9 cellular contexts compared by ENCODE assay signal in genomic region chr17:10683853-10684252, GRCh38. TPM values are rescaled to one million over a fixed set of nuclear protein-coding genes. Genes with fewer than 3 reads are reported as not detected.
DNase-seq lines count a peak whose midpoint lies in the region; ATAC-seq and TF ChIP-seq lines count a peak whose summit lies in the region.
"Had no signal": no experiment of that assay in that cellular context is flagged by ENCODE, and none has a peak within 500 bp of the region (broad histone marks: within the 10 kb centered on the region; RNA-seq: fewer than 3 reads in every experiment).

No MANE protein-coding gene starts in this region.

- H3K36me3 Mint-ChIP-seq in natural killer cell (peaks cover 37% of the 10 kb centered on the region), WTC11 (peaks cover 75% of the 10 kb centered on the region)
- H3K36me3 Mint-ChIP-seq in natural killer cell treated with Interleukin-12 subunit alpha and Interleukin-12 subunit beta and Interleukin-15 and Interleukin-18, amount 100 ng/mL, for 72 hours, result peaks cover 22% of the 10 kb centered on the region
- peaks cover 50% of the 10 kb centered on the region for H3K36me3 Mint-ChIP-seq in activated CD4-positive, alpha-beta memory T cell treated with anti-CD3 and anti-CD28 coated beads for 36 hours
- H3K36me3 Mint-ChIP-seq in activated T-helper 2 cell treated with anti-CD3 and anti-CD28 coated beads, Interferon-gamma antibody, Interleukin-2, Interleukin-4, amounts not matched to agents 10 μg/mL and 5 μg/mL and 100 μg/mL, durations not matched to agents 14 hours and 24 hours and 36 hours (ENCODE audit: low read depth), result peaks cover 73% of the 10 kb centered on the region

- DNase-seq in natural killer cell (no peak), RPMI8226 (peak; percentile 5), foreskin melanocyte (peak; percentile 17), WTC11 (ENCODE audit: low spot score) (no peak)
- DNase-seq in natural killer cell treated with Interleukin-12 subunit alpha and Interleukin-12 subunit beta and Interleukin-15 and Interleukin-18, amount 100 ng/mL, for 72 hours (ENCODE audit: low spot score), result no peak
- no peak for DNase-seq in activated CD4-positive, alpha-beta memory T cell treated with anti-CD3 and anti-CD28 coated beads for 36 hours
- DNase-seq in activated T-helper 2 cell treated with anti-CD3 and anti-CD28 coated beads, Interferon-gamma antibody, Interleukin-2, Interleukin-4, amounts not matched to agents 10 μg/mL and 5 μg/mL and 100 μg/mL, durations not matched to agents 14 hours and 24 hours and 36 hours (ENCODE audit: low spot score), result no peak
- DNase-seq: activated B cell treated with CpG ODN at 0.5 μM for 24 hours had no signal

- ATAC-seq in natural killer cell (no peak), WTC11 (no peak), GM21367 (IDR thresholded peaks at IDR 0.05; ENCODE audit: unreplicated experiment) (no peak)
- no peak for ATAC-seq in natural killer cell treated with Interleukin-12 subunit alpha and Interleukin-12 subunit beta and Interleukin-15 and Interleukin-18, amount 100 ng/mL, for 72 hours

- CTCF ChIA-PET in WTC11 (lab: Charles Lee), result interaction anchor here (0.6 to 2.8 kb wide), 15 partner anchors 9 to 161 kb away, joined by 3 to 21 read pairs (median 4); no protein-coding TSS in a partner anchor
- CTCF ChIA-PET in activated CD4-positive, alpha-beta memory T cell treated with anti-CD3 and anti-CD28 coated beads for 36 hours (lab: Charles Lee), result interaction anchor here (0.7 to 3.0 kb wide), 13 partner anchors 9 to 161 kb away, joined by 3 to 20 read pairs (median 4); no protein-coding TSS in a partner anchor

- no peaks in the 10 kb centered on the region for H3K9me3 Mint-ChIP-seq in natural killer cell
- no peaks in the 10 kb centered on the region for H3K9me3 Mint-ChIP-seq in natural killer cell treated with Interleukin-12 subunit alpha and Interleukin-12 subunit beta and Interleukin-15 and Interleukin-18, amount 100 ng/mL, for 72 hours
- H3K9me3 Mint-ChIP-seq in WTC11, result no peaks in the 10 kb centered on the region
- no peaks in the 10 kb centered on the region for H3K9me3 Mint-ChIP-seq in activated CD4-positive, alpha-beta memory T cell treated with anti-CD3 and anti-CD28 coated beads for 36 hours
- no peaks in the 10 kb centered on the region for H3K9me3 Mint-ChIP-seq in activated T-helper 2 cell treated with anti-CD3 and anti-CD28 coated beads, Interferon-gamma antibody, Interleukin-2, Interleukin-4, amounts not matched to agents 10 μg/mL and 5 μg/mL and 100 μg/mL, durations not matched to agents 14 hours and 24 hours and 36 hours
- H3K9me3 Mint-ChIP-seq: activated B cell treated with CpG ODN at 0.5 μM for 24 hours had no signal

- no peaks in the 10 kb centered on the region for H3K27me3 Mint-ChIP-seq in natural killer cell (ENCODE audit: low read depth in 2 of 2)
- H3K27me3 Mint-ChIP-seq in natural killer cell treated with Interleukin-12 subunit alpha and Interleukin-12 subunit beta and Interleukin-15 and Interleukin-18, amount 100 ng/mL, for 72 hours, result no peaks in the 10 kb centered on the region
- no peaks in the 10 kb centered on the region for H3K27me3 Mint-ChIP-seq in WTC11 (ENCODE audit: low read depth)
- H3K27me3 Mint-ChIP-seq in activated CD4-positive, alpha-beta memory T cell treated with anti-CD3 and anti-CD28 coated beads for 36 hours, result no peaks in the 10 kb centered on the region
- H3K27me3 Mint-ChIP-seq in activated T-helper 2 cell treated with anti-CD3 and anti-CD28 coated beads, Interferon-gamma antibody, Interleukin-2, Interleukin-4, amounts not matched to agents 10 μg/mL and 5 μg/mL and 100 μg/mL, durations not matched to agents 14 hours and 24 hours and 36 hours (ENCODE audit: low read depth), result no peaks in the 10 kb centered on the region
- H3K27me3 Mint-ChIP-seq: activated B cell treated with CpG ODN at 0.5 μM for 24 hours had no signal

- intact Hi-C loops in natural killer cell (cut with micrococcal nuclease), result loop anchor here (5.0 kb wide), 1 partner anchor 37 kb away; no protein-coding TSS in a partner anchor
- intact Hi-C loops in activated CD4-positive, alpha-beta memory T cell treated with anti-CD3 and anti-CD28 coated beads for 36 hours (cut with micrococcal nuclease), result no loop called here
- intact Hi-C loops in activated T-helper 2 cell treated with anti-CD3 and anti-CD28 coated beads, Interferon-gamma antibody, Interleukin-2, Interleukin-4, amounts not matched to agents 10 μg/mL and 5 μg/mL and 100 μg/mL, durations not matched to agents 14 hours and 24 hours and 36 hours (cut with micrococcal nuclease), result loop anchor here (5.0 kb wide), 1 partner anchor 37 kb away; no protein-coding TSS in a partner anchor

- H3K27ac Mint-ChIP-seq in natural killer cell, result no peak overlapping the region
- no peak overlapping the region for H3K27ac Mint-ChIP-seq in natural killer cell treated with Interleukin-12 subunit alpha and Interleukin-12 subunit beta and Interleukin-15 and Interleukin-18, amount 100 ng/mL, for 72 hours
- H3K27ac Mint-ChIP-seq in WTC11, result no peak overlapping the region
- no peak overlapping the region for H3K27ac Mint-ChIP-seq in activated CD4-positive, alpha-beta memory T cell treated with anti-CD3 and anti-CD28 coated beads for 36 hours
- no peak overlapping the region for H3K27ac Mint-ChIP-seq in activated T-helper 2 cell treated with anti-CD3 and anti-CD28 coated beads, Interferon-gamma antibody, Interleukin-2, Interleukin-4, amounts not matched to agents 10 μg/mL and 5 μg/mL and 100 μg/mL, durations not matched to agents 14 hours and 24 hours and 36 hours
- H3K27ac Mint-ChIP-seq: activated B cell treated with CpG ODN at 0.5 μM for 24 hours had no signal

- POLR2A ChIA-PET in WTC11 (lab: Charles Lee), result no interaction called here
- POLR2A ChIA-PET in activated CD4-positive, alpha-beta memory T cell treated with anti-CD3 and anti-CD28 coated beads for 36 hours (lab: Charles Lee), result interaction anchor here (0.6 kb wide), 1 partner anchor 608 kb away, joined by 4 read pairs; no protein-coding TSS in a partner anchor

- TF ChIP-seq CTCF in natural killer cell (IDR thresholded peaks at IDR 0.05), result peak; percentile 61
- no peak for TF ChIP-seq CTCF in WTC11 (IDR thresholded peaks at IDR 0.05)

- H3K4me1 Mint-ChIP-seq in natural killer cell (peaks cover 0 to 9% of the 10 kb centered on the region in 2 donors), WTC11 (no peaks in the 10 kb centered on the region)
- H3K4me1 Mint-ChIP-seq in natural killer cell treated with Interleukin-12 subunit alpha and Interleukin-12 subunit beta and Interleukin-15 and Interleukin-18, amount 100 ng/mL, for 72 hours (ENCODE audit: low read depth in 2 of 2), result peaks cover 0 to 4% of the 10 kb centered on the region in 2 donors
- H3K4me1 Mint-ChIP-seq in activated CD4-positive, alpha-beta memory T cell treated with anti-CD3 and anti-CD28 coated beads for 36 hours (ENCODE audit: low read depth), result peaks cover 5% of the 10 kb centered on the region
- H3K4me1 Mint-ChIP-seq in activated T-helper 2 cell treated with anti-CD3 and anti-CD28 coated beads, Interferon-gamma antibody, Interleukin-2, Interleukin-4, amounts not matched to agents 10 μg/mL and 5 μg/mL and 100 μg/mL, durations not matched to agents 14 hours and 24 hours and 36 hours (ENCODE audit: low read depth), result peaks cover 3% of the 10 kb centered on the region
- H3K4me1 Mint-ChIP-seq: activated B cell treated with CpG ODN at 0.5 μM for 24 hours had no signal

- H3K4me3 Mint-ChIP-seq in natural killer cell (no peak overlapping the region), WTC11 (no peak overlapping the region)
- no peak overlapping the region for H3K4me3 Mint-ChIP-seq in natural killer cell treated with Interleukin-12 subunit alpha and Interleukin-12 subunit beta and Interleukin-15 and Interleukin-18, amount 100 ng/mL, for 72 hours
- H3K4me3 Mint-ChIP-seq in activated CD4-positive, alpha-beta memory T cell treated with anti-CD3 and anti-CD28 coated beads for 36 hours, result no peak overlapping the region
- no peak overlapping the region for H3K4me3 Mint-ChIP-seq in activated T-helper 2 cell treated with anti-CD3 and anti-CD28 coated beads, Interferon-gamma antibody, Interleukin-2, Interleukin-4, amounts not matched to agents 10 μg/mL and 5 μg/mL and 100 μg/mL, durations not matched to agents 14 hours and 24 hours and 36 hours (ENCODE audit: low read depth)
- H3K4me3 Mint-ChIP-seq: activated B cell treated with CpG ODN at 0.5 μM for 24 hours had no signal

RNA-seq across cellular contexts. Expression of gene SCO1, which starts 13.5 kb away (rescaled TPM):
- 10 to 100 TPM; 13.4 to 22.9 (median 18.8) TPM for total RNA-seq in natural killer cell
- 10 to 100 TPM; 28.3 to 33.8 TPM for total RNA-seq in natural killer cell treated with Interleukin-12 subunit alpha and Interleukin-12 subunit beta and Interleukin-15 and Interleukin-18, amount 100 ng/mL, for 72 hours
- 56.9 to 63.8 TPM (median 61.6 TPM) in 3 replicates for total RNA-seq in WTC11 (2021)
- total RNA-seq in activated CD4-positive, alpha-beta memory T cell treated with anti-CD3 and anti-CD28 coated beads for 36 hours, result 10 to 100 TPM; 34.6 to 36.4 TPM
- total RNA-seq in activated T-helper 2 cell treated with anti-CD3 and anti-CD28 coated beads, Interferon-gamma antibody, Interleukin-2, Interleukin-4, amounts not matched to agents 10 μg/mL and 5 μg/mL and 100 μg/mL, durations not matched to agents 14 hours and 24 hours and 36 hours, result 35.4 and 37.0 TPM in 2 replicates

RNA-seq across cellular contexts. Expression of gene ADPRM, which starts 13.5 kb away (rescaled TPM):
- 10 to 100 TPM in 1 of 3 donors, 1 to 10 TPM in 2; 9.5 to 10.7 (median 9.5) TPM for total RNA-seq in natural killer cell
- total RNA-seq in natural killer cell treated with Interleukin-12 subunit alpha and Interleukin-12 subunit beta and Interleukin-15 and Interleukin-18, amount 100 ng/mL, for 72 hours, result 1 to 10 TPM; 7.8 to 9.4 TPM
- 6.6 to 7.5 TPM (median 7.4 TPM) in 3 replicates for total RNA-seq in WTC11 (2021)
- total RNA-seq in activated CD4-positive, alpha-beta memory T cell treated with anti-CD3 and anti-CD28 coated beads for 36 hours, result 10 to 100 TPM; 12.4 to 13.5 TPM
- total RNA-seq in activated T-helper 2 cell treated with anti-CD3 and anti-CD28 coated beads, Interferon-gamma antibody, Interleukin-2, Interleukin-4, amounts not matched to agents 10 μg/mL and 5 μg/mL and 100 μg/mL, durations not matched to agents 14 hours and 24 hours and 36 hours, result 10.3 and 10.5 TPM in 2 replicates

RNA-seq across cellular contexts. Expression of gene MYH3, which starts 26.7 kb away (rescaled TPM):
- total RNA-seq in natural killer cell, result 1 to 10 TPM; 4.3 to 6.6 (median 6.2) TPM
- total RNA-seq in natural killer cell treated with Interleukin-12 subunit alpha and Interleukin-12 subunit beta and Interleukin-15 and Interleukin-18, amount 100 ng/mL, for 72 hours, result 1 to 10 TPM; 4.2 to 5.9 TPM
- total RNA-seq in WTC11 (2021), result 1.5 to 2.6 TPM (median 1.6 TPM) in 3 replicates
- 1 to 10 TPM; 1.6 to 2.4 TPM for total RNA-seq in activated CD4-positive, alpha-beta memory T cell treated with anti-CD3 and anti-CD28 coated beads for 36 hours
- 3.9 and 4.6 TPM in 2 replicates for total RNA-seq in activated T-helper 2 cell treated with anti-CD3 and anti-CD28 coated beads, Interferon-gamma antibody, Interleukin-2, Interleukin-4, amounts not matched to agents 10 μg/mL and 5 μg/mL and 100 μg/mL, durations not matched to agents 14 hours and 24 hours and 36 hours

RNA-seq across cellular contexts. Expression of gene TMEM220, which starts 46.0 kb away (rescaled TPM):
- 1 to 10 TPM in 2 of 3 donors, under 1 TPM in 1; 0.97 to 2.2 (median 1.4) TPM for total RNA-seq in natural killer cell
- total RNA-seq in natural killer cell treated with Interleukin-12 subunit alpha and Interleukin-12 subunit beta and Interleukin-15 and Interleukin-18, amount 100 ng/mL, for 72 hours, result 1 to 10 TPM in 1 of 2 donors, not detected in 1; 1.1 TPM
- 2.4 to 4.0 TPM (median 2.9 TPM) in 3 replicates for total RNA-seq in WTC11 (2021)
- under 1 TPM; 0.24 to 0.94 TPM for total RNA-seq in activated CD4-positive, alpha-beta memory T cell treated with anti-CD3 and anti-CD28 coated beads for 36 hours
- 0.21 and 0.90 TPM in 2 replicates for total RNA-seq in activated T-helper 2 cell treated with anti-CD3 and anti-CD28 coated beads, Interferon-gamma antibody, Interleukin-2, Interleukin-4, amounts not matched to agents 10 μg/mL and 5 μg/mL and 100 μg/mL, durations not matched to agents 14 hours and 24 hours and 36 hours

Comparison
In these comparisons a context has a peak if more than half of its experiments do, and no peak if none do; other contexts are left out.
1. DNase-seq: peak in RPMI8226 (single experiment) and foreskin melanocyte (single experiment); none in natural killer cell (single experiment), natural killer cell treated with Interleukin-12 subunit alpha and Interleukin-12 subunit beta and Interleukin-15 and Interleukin-18, amount 100 ng/mL, for 72 hours (single experiment), WTC11 (single experiment), activated CD4-positive, alpha-beta memory T cell treated with anti-CD3 and anti-CD28 coated beads for 36 hours (single experiment) and activated T-helper 2 cell treated with anti-CD3 and anti-CD28 coated beads, Interferon-gamma antibody, Interleukin-2, Interleukin-4, amounts not matched to agents 10 μg/mL and 5 μg/mL and 100 μg/mL, durations not matched to agents 14 hours and 24 hours and 36 hours (single experiment).